ENCODE assay signal across 20 cellular contexts in the genomic region with DNA sequence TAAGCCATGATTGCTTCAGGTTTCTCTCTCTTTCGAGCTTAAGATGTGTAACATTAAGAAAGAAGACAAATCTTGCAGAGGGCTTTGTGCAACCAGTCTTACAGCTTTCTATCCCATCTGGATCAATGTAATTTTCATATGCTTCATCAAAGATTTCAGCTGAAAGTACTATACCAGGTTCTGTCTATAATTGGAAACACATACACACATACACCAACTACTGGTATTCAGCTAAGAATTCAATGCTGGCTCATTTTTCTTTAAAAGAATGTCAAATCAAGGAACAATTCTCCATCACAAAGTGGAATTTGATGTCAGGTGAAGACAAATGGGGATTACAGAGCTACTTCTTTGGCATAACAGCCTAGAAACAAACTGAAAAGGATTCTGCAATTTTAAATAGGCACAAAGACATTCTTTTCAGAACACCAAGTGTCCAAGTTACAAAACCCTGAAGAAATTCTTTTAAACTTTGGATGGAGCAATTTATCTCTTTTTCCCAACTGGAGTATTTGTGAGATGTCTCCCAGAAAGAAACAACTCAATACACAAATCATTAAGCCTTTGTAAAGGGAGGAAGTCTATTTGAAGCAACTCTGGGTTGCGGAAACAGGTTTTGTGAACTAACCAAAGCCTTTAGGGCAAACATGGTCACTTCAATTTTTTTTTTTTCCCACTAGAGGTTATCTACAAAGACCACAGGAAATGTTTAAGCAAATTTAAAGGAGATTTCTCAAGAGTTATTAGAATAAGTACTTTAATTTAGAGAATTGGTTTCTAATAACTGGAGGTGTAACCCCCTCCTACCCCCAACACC. TPM values are rescaled to one million over a fixed set of nuclear protein-coding genes. Genes with fewer than 3 reads are reported as not detected.
DNase-seq lines count a peak whose midpoint lies in the region; ATAC-seq and TF ChIP-seq lines count a peak whose summit lies in the region.
"Had no signal": no experiment of that assay in that cellular context is flagged by ENCODE, and none has a peak within 500 bp of the region (broad histone marks: within the 10 kb centered on the region; RNA-seq: fewer than 3 reads in every experiment).

No MANE protein-coding gene starts in this region.

- H3K27me3 ChIP-seq in PC-9 (ENCODE audit: insufficient read depth, low read depth): no peaks in the 10 kb centered on the region
- H3K27me3 ChIP-seq in esophagus muscularis mucosa: no peaks in the 10 kb centered on the region
- H3K27me3 ChIP-seq in spleen (replicated peaks in 1 of 7): peaks cover 0 to 4% (median 0%) of the 10 kb centered on the region in 7 donors
- H3K27me3 ChIP-seq in foreskin keratinocyte: no peaks in the 10 kb centered on the region
- H3K27me3 ChIP-seq in prostate gland (replicated peaks; ENCODE audit: insufficient read depth): no peaks in the 10 kb centered on the region
- H3K27me3 ChIP-seq: colonic mucosa, ovary, right lobe of liver had no signal

- peaks cover 13% of the 10 kb centered on the region; the same call in 1 of the 2 replicates for H3K4me1 ChIP-seq in PC-9 (replicated peaks; ENCODE audit: insufficient read depth)
- peaks cover 0 to 11% (median 5%) of the 10 kb centered on the region in 4 donors for H3K4me1 ChIP-seq in esophagus muscularis mucosa
- H3K4me1 ChIP-seq in spleen: peaks cover 0 to 37% (median 3%) of the 10 kb centered on the region in 6 donors
- H3K4me1 ChIP-seq in foreskin keratinocyte: no peaks in the 10 kb centered on the region
- no peaks in the 10 kb centered on the region for H3K4me1 ChIP-seq in prostate gland (replicated peaks)
- H3K4me1 ChIP-seq: colonic mucosa, right lobe of liver had no signal

- no peak overlapping the region for H3K4me3 Mint-ChIP-seq in activated naive CD4-positive, alpha-beta T cell treated with anti-CD3 and anti-CD28 coated beads, Interleukin-2, amount 50 U/mL, for 24 hours
- H3K4me3 Mint-ChIP-seq: activated naive CD4-positive, alpha-beta T cell treated with anti-CD3 and anti-CD28 coated beads for 36 hours had no signal

- H3K79me2 ChIP-seq in PC-9 (ENCODE audit: low read depth): no peaks in the 10 kb centered on the region

- ATAC-seq in GM21737 (IDR thresholded peaks at IDR 0.05; ENCODE audit: unreplicated experiment) (no peak), foreskin keratinocyte (no peak)
- ATAC-seq: left lobe of liver, right lobe of liver had no signal

- intact Hi-C loops in PC-9 (cut with micrococcal nuclease; ENCODE audit: unreplicated experiment): no loop called here
- intact Hi-C loops in esophagus muscularis mucosa (cut with DNase I): no loop called here
- intact Hi-C loops in spleen (cut with DNase I; ENCODE audit: low total_unique reads): no loop called here
- intact Hi-C loops in prostate gland (cut with DNase I): no loop called here

- H3K4me3 ChIP-seq in PC-9: no peak overlapping the region
- H3K4me3 ChIP-seq in esophagus muscularis mucosa: no peak overlapping the region
- H3K4me3 ChIP-seq in spleen: no peak overlapping the region
- no peak overlapping the region for H3K4me3 ChIP-seq in prostate gland
- H3K4me3 ChIP-seq: colonic mucosa, ovary, right lobe of liver had no signal

- peak overlapping the region; percentile 43; the same call in 1 of the 2 replicates for H2AFZ ChIP-seq in PC-9

- H3K36me3 ChIP-seq in PC-9 (ENCODE audit: low read depth) (no peaks in the 10 kb centered on the region), esophagus muscularis mucosa (no peaks in the 10 kb centered on the region), spleen (no peaks in the 10 kb centered on the region), prostate gland (no peaks in the 10 kb centered on the region)
- H3K36me3 ChIP-seq: colonic mucosa, ovary, right lobe of liver had no signal

- H3K27ac ChIP-seq in PC-9 (peak overlapping the region; percentile 26; the same call in 1 of the 2 replicates), esophagus muscularis mucosa (replicated peaks in 1 of 4) (peak overlapping the region in 3 of 4 donors; percentile 0 to 14 (median 9)), spleen (peak overlapping the region in 7 of 8 donors; percentile 3 to 71 (median 62)), foreskin keratinocyte (no peak overlapping the region), prostate gland (no peak overlapping the region)
- H3K27ac ChIP-seq: colonic mucosa, ovary, right lobe of liver had no signal

- peaks cover 64% of the 10 kb centered on the region for H3K4me1 Mint-ChIP-seq in activated naive CD4-positive, alpha-beta T cell treated with anti-CD3 and anti-CD28 coated beads, Interleukin-2, amount 50 U/mL, for 24 hours

- no peaks in the 10 kb centered on the region for H3K9me3 Mint-ChIP-seq in activated naive CD4-positive, alpha-beta T cell treated with anti-CD3 and anti-CD28 coated beads, Interleukin-2, amount 50 U/mL, for 24 hours
- H3K9me3 Mint-ChIP-seq: activated naive CD4-positive, alpha-beta T cell treated with anti-CD3 and anti-CD28 coated beads for 36 hours had no signal

- H4K20me1 ChIP-seq in PC-9 (ENCODE audit: insufficient read depth): no peaks in the 10 kb centered on the region

- peak overlapping the region; percentile 65 for H3K27ac Mint-ChIP-seq in activated naive CD4-positive, alpha-beta T cell treated with anti-CD3 and anti-CD28 coated beads, Interleukin-2, amount 50 U/mL, for 24 hours

- no peaks in the 10 kb centered on the region for H3K9me2 ChIP-seq in PC-9 (ENCODE audit: insufficient read depth)

- TF ChIP-seq POLR2A in esophagus muscularis mucosa (IDR thresholded peaks at IDR 0.05; ENCODE audit: low read depth): no peak
- no peak for TF ChIP-seq POLR2A in spleen (IDR thresholded peaks at IDR 0.05)
- TF ChIP-seq POLR2A in prostate gland (IDR thresholded peaks at IDR 0.05): no peak

- H3K36me3 Mint-ChIP-seq in activated naive CD4-positive, alpha-beta T cell treated with anti-CD3 and anti-CD28 coated beads, Interleukin-2, amount 50 U/mL, for 24 hours: no peaks in the 10 kb centered on the region

- no peak for DNase-seq in activated naive CD4-positive, alpha-beta T cell treated with Interleukin-2 at 50 U/mL for 16 hours
- DNase-seq in PC-9 (peak in 1 of 2 experiments; percentile 45), esophagus muscularis mucosa (ENCODE audit: extremely low spot score) (no peak), spleen (no peak), foreskin keratinocyte (no peak), prostate gland (ENCODE audit: low spot score) (no peak)
- DNase-seq: activated CD4-positive, CD25-positive, alpha-beta regulatory T cell treated with anti-CD3 and anti-CD28 coated beads, Interleukin-2, amount 50 U/mL, for 72 hours; activated naive CD4-positive, alpha-beta T cell treated with anti-CD3 and anti-CD28 coated beads for 36 hours; colonic mucosa; NCI-H2029 treated with DMSO at 0.1 percent for 48 hours; ovary; right lobe of liver; SHP77 treated with DMSO at 0.1 percent for 48 hours; T1000 had no signal

- TF ChIP-seq CTCF in PC-9 (conservative IDR thresholded peaks at IDR 0.05): no peak
- TF ChIP-seq CTCF in esophagus muscularis mucosa (IDR thresholded peaks at IDR 0.05): no peak
- no peak for TF ChIP-seq CTCF in spleen (IDR thresholded peaks at IDR 0.05 in 8 of 11, conservative IDR thresholded peaks at IDR 0.05 in 3 of 11)
- no peak for TF ChIP-seq CTCF in foreskin keratinocyte (conservative IDR thresholded peaks at IDR 0.05)
- no peak for TF ChIP-seq CTCF in prostate gland (IDR thresholded peaks at IDR 0.05)

- CTCF ChIA-PET in PC-9 (lab: Charles Lee): no interaction called here

- H3K27me3 Mint-ChIP-seq in activated naive CD4-positive, alpha-beta T cell treated with anti-CD3 and anti-CD28 coated beads, Interleukin-2, amount 50 U/mL, for 24 hours: no peaks in the 10 kb centered on the region

- H3K9me3 ChIP-seq in PC-9 (ENCODE audit: insufficient read depth, low read depth) (no peaks in the 10 kb centered on the region), esophagus muscularis mucosa (no peaks in the 10 kb centered on the region), spleen (no peaks in the 10 kb centered on the region), prostate gland (no peaks in the 10 kb centered on the region)
- H3K9me3 ChIP-seq: colonic mucosa, ovary, right lobe of liver had no signal

- no peak for TF ChIP-seq EP300 in esophagus muscularis mucosa (IDR thresholded peaks at IDR 0.05)

- WGBS in esophagus muscularis mucosa: 82% methylated on average over 2 of the region's 2 CpGs
- WGBS in spleen, 5 donors: 33 to 74% (median 43%) methylated on average over 2 of the region's 2 CpGs
- 90% methylated on average over 2 of the region's 2 CpGs for WGBS in prostate gland

- peaks cover 13% of the 10 kb centered on the region; the same call in 1 of the 2 replicates for H3F3A ChIP-seq in PC-9 (ENCODE audit: insufficient read depth, low read depth)

- POLR2A ChIA-PET in PC-9 (lab: Charles Lee; ENCODE audit: unreplicated experiment): no interaction called here

- no TSS peak for BruUV-seq in PC-9 (replicated peaks; lab: Mats Ljungman, UMichigan)

- H3K4me2 ChIP-seq in PC-9: peak overlapping the region; percentile 26

RNA-seq across cellular contexts. Expression of gene FAM9C, which starts 1.8 kb away (rescaled TPM):
- total RNA-seq in PC-9 (2021): not detected in 2 replicates
- not detected for total RNA-seq in esophagus muscularis mucosa
- total RNA-seq in spleen: 10 to 100 TPM in 3 of 7 donors, under 1 TPM in 2, not detected in 2; 0.09 to 56.0 (median 12.3) TPM
- polyA plus RNA-seq in spleen: 10 to 100 TPM in 1 of 3 donors, under 1 TPM in 1, not detected in 1; 0.16 to 10.5 TPM
- not detected in 2 replicates for total RNA-seq in foreskin keratinocyte
- not detected in 2 replicates for polyA plus RNA-seq in foreskin keratinocyte
- 1 to 10 TPM in 1 of 2 donors, not detected in 1; 6.5 TPM for total RNA-seq in prostate gland
- total RNA-seq: activated naive CD4-positive, alpha-beta T cell treated with anti-CD3 and anti-CD28 coated beads for 36 hours; colonic mucosa; Daoy; left lobe of liver; mucosa of gallbladder; NCI-H460; right lobe of liver had no signal

Comparison
In these comparisons a context has a peak if more than half of its experiments do, and no peak if none do; other contexts are left out.
1. H3K27ac ChIP-seq: peak in PC-9 (single experiment), esophagus muscularis mucosa (3 of 4) and spleen (7 of 8); none in foreskin keratinocyte (single experiment) and prostate gland (0 of 2).